Comparison of ENCODE assay signal across 16 cellular contexts in the genomic region with DNA sequence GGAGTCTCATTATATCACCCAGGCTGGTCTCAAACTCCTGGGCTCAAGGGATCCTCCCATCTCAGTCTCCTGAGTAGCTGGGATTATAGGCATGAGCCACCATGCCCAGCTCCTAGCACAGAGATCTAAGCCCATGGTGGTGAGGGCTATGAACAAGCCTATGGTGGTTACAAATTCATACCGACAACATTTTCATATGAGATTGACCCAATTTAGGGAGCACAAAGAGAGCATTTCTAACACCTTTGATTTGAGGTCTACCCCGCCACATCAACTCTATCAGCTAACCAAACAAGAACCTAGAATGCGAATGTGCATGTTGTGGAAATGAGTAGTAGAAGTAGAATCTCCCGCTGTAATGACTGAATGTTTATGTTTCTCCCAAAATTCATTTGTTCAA. TPM values are rescaled to one million over a fixed set of nuclear protein-coding genes. Genes with fewer than 3 reads are reported as not detected.
DNase-seq lines count a peak whose midpoint lies in the region; TF ChIP-seq lines count a peak whose summit lies in the region.
"Had no signal": no experiment of that assay in that cellular context is flagged by ENCODE, and none has a peak within 500 bp of the region (broad histone marks: within the 10 kb centered on the region; RNA-seq: fewer than 3 reads in every experiment).

No MANE protein-coding gene starts in this region.

- peaks cover 3 to 6% of the 10 kb centered on the region in 2 donors for H3K36me3 Mint-ChIP-seq in CD4-positive, alpha-beta memory T cell
- peaks cover 0 to 5% (median 2%) of the 10 kb centered on the region in 3 donors for H3K36me3 Mint-ChIP-seq in CD8-positive, alpha-beta memory T cell
- peaks cover 4% of the 10 kb centered on the region for H3K36me3 Mint-ChIP-seq in activated T-helper 2 cell treated with anti-CD3 and anti-CD28 coated beads, Interferon-gamma antibody, Interleukin-2, Interleukin-4, amounts not matched to agents 10 μg/mL and 5 μg/mL and 100 μg/mL, durations not matched to agents 14 hours and 24 hours and 36 hours (ENCODE audit: low read depth)
- H3K36me3 Mint-ChIP-seq in endodermal cell (ENCODE audit: low read depth), result peaks cover 5% of the 10 kb centered on the region

- H2BK120ac ChIP-seq in mesenchymal stem cell (ENCODE audit: low read depth, low read length), result no peak overlapping the region

- peaks cover 0 to 28% (median 23%) of the 10 kb centered on the region in 8 donors for H3K9me3 Mint-ChIP-seq in CD4-positive, alpha-beta memory T cell
- peaks cover 0 to 8% (median 6%) of the 10 kb centered on the region in 5 donors for H3K9me3 Mint-ChIP-seq in CD8-positive, alpha-beta memory T cell
- H3K9me3 Mint-ChIP-seq in activated T-helper 2 cell treated with anti-CD3 and anti-CD28 coated beads, Interferon-gamma antibody, Interleukin-2, Interleukin-4, amounts not matched to agents 10 μg/mL and 5 μg/mL and 100 μg/mL, durations not matched to agents 14 hours and 24 hours and 36 hours, result peaks cover 21% of the 10 kb centered on the region
- peaks cover 25% of the 10 kb centered on the region for H3K9me3 Mint-ChIP-seq in endodermal cell

- H3K4ac ChIP-seq in mesenchymal stem cell (ENCODE audit: low read depth in 1 of 2, low read length in 2 of 2), result no peak overlapping the region

- CTCF ChIA-PET in CD4-positive, alpha-beta memory T cell (lab: Charles Lee; ENCODE audit: partially characterized antibody), result no interaction called here
- CTCF ChIA-PET in CD8-positive, alpha-beta memory T cell (lab: Charles Lee), result interaction anchor here (1.0 to 3.3 kb wide), 4 partner anchors 14 to 68 kb away, joined by 3 to 13 read pairs (median 4); no protein-coding TSS in a partner anchor

- no peak overlapping the region for H3K27ac ChIP-seq in CD4-positive, alpha-beta memory T cell (ENCODE audit: low read depth, low read length)
- no peak overlapping the region for H3K27ac ChIP-seq in CD8-positive, alpha-beta memory T cell (ENCODE audit: low read depth, low read length)
- H3K27ac ChIP-seq in mesenchymal stem cell (ENCODE audit: low read length, poor library complexity, severe bottlenecking), result no peak overlapping the region
- H3K27ac ChIP-seq in endodermal cell (ENCODE audit: low read depth, low read length), result no peak overlapping the region

- peak in 4 of 5 donors; percentile 9 to 41 (median 26) for DNase-seq in CD4-positive, alpha-beta memory T cell
- peak in 1 of 5 donors; percentile 62 for DNase-seq in CD8-positive, alpha-beta memory T cell
- no peak for DNase-seq in activated T-helper 2 cell treated with anti-CD3 and anti-CD28 coated beads, Interferon-gamma antibody, Interleukin-2, Interleukin-4, amounts not matched to agents 10 μg/mL and 5 μg/mL and 100 μg/mL, durations not matched to agents 14 hours and 24 hours and 36 hours (ENCODE audit: low spot score)
- DNase-seq in mesenchymal stem cell, result no peak
- DNase-seq in activated gamma-delta T cell treated with Interleukin-2 at 50 U/mL for 16 hours, result no peak
- no peak for DNase-seq in NCI-H1417 treated with DMSO at 0.1 percent for 48 hours (lab: John Stamatoyannopoulos, UW)
- no peak for DNase-seq in endodermal cell
- DNase-seq in NCI-H226, result no peak
- DNase-seq: BE2C, GF-D8, MV-4-11, NCI-H1436, NCI-H2029 treated with DMSO at 0.1 percent for 48 hours, NCI-H69 had no signal

- H2AK5ac ChIP-seq in mesenchymal stem cell (ENCODE audit: low read length, severe bottlenecking), result peak overlapping the region; percentile 56

- no peaks in the 10 kb centered on the region for H3K36me3 ChIP-seq in CD4-positive, alpha-beta memory T cell (ENCODE audit: insufficient read depth, low read length)
- H3K36me3 ChIP-seq in CD8-positive, alpha-beta memory T cell (ENCODE audit: insufficient read depth, low read length), result no peaks in the 10 kb centered on the region
- H3K36me3 ChIP-seq in mesenchymal stem cell (ENCODE audit: control insufficient read depth in 1 of 2, insufficient read depth in 2 of 2, low read depth in 1 of 2, low read length in 2 of 2) (no peaks in the 10 kb centered on the region), endodermal cell (ENCODE audit: control insufficient read depth, insufficient read depth, low read length) (no peaks in the 10 kb centered on the region)
- H3K36me3 ChIP-seq: BE2C had no signal

- intact Hi-C loops in CD4-positive, alpha-beta memory T cell (cut with micrococcal nuclease), result no loop called here
- intact Hi-C loops in activated T-helper 2 cell treated with anti-CD3 and anti-CD28 coated beads, Interferon-gamma antibody, Interleukin-2, Interleukin-4, amounts not matched to agents 10 μg/mL and 5 μg/mL and 100 μg/mL, durations not matched to agents 14 hours and 24 hours and 36 hours (cut with micrococcal nuclease), result no loop called here

- H2AFZ ChIP-seq in mesenchymal stem cell (ENCODE audit: low read depth, low read length), result no peak overlapping the region

- peaks cover 6 to 10% of the 10 kb centered on the region in 2 donors for H3K27me3 Mint-ChIP-seq in CD4-positive, alpha-beta memory T cell
- no peaks in the 10 kb centered on the region for H3K27me3 Mint-ChIP-seq in CD8-positive, alpha-beta memory T cell
- H3K27me3 Mint-ChIP-seq in activated T-helper 2 cell treated with anti-CD3 and anti-CD28 coated beads, Interferon-gamma antibody, Interleukin-2, Interleukin-4, amounts not matched to agents 10 μg/mL and 5 μg/mL and 100 μg/mL, durations not matched to agents 14 hours and 24 hours and 36 hours (ENCODE audit: low read depth), result no peaks in the 10 kb centered on the region
- no peaks in the 10 kb centered on the region for H3K27me3 Mint-ChIP-seq in endodermal cell (ENCODE audit: insufficient read depth)

- H3K23ac ChIP-seq in mesenchymal stem cell (ENCODE audit: low read length in 2 of 2), result no peak overlapping the region

- no peaks in the 10 kb centered on the region for H3K27me3 ChIP-seq in CD4-positive, alpha-beta memory T cell (ENCODE audit: insufficient read depth, low read length)
- H3K27me3 ChIP-seq in CD8-positive, alpha-beta memory T cell (ENCODE audit: insufficient read depth, low read length, poor library complexity, severe bottlenecking), result no peaks in the 10 kb centered on the region
- no peaks in the 10 kb centered on the region for H3K27me3 ChIP-seq in mesenchymal stem cell (ENCODE audit: control insufficient read depth in 1 of 2, insufficient read depth in 1 of 2, low read length in 2 of 2)
- H3K27me3 ChIP-seq in endodermal cell (ENCODE audit: control insufficient read depth, insufficient read depth, low read length, poor library complexity, severe bottlenecking), result no peaks in the 10 kb centered on the region
- H3K27me3 ChIP-seq: BE2C had no signal

- no peaks in the 10 kb centered on the region for H3K4me1 ChIP-seq in CD4-positive, alpha-beta memory T cell (ENCODE audit: insufficient read depth, low read length)
- peaks cover 25% of the 10 kb centered on the region for H3K4me1 ChIP-seq in CD8-positive, alpha-beta memory T cell (ENCODE audit: insufficient read depth, low read length)
- H3K4me1 ChIP-seq in mesenchymal stem cell (ENCODE audit: control insufficient read depth, insufficient read depth, low read depth, low read length), result peaks cover 1% of the 10 kb centered on the region
- no peaks in the 10 kb centered on the region for H3K4me1 ChIP-seq in endodermal cell (ENCODE audit: control insufficient read depth, insufficient read depth, low read length)
- H3K4me1 ChIP-seq: BE2C had no signal

- H2BK15ac ChIP-seq in mesenchymal stem cell (ENCODE audit: low read depth, poor library complexity, severe bottlenecking), result no peak overlapping the region

- H3K79me1 ChIP-seq in mesenchymal stem cell (replicated peaks; ENCODE audit: low read length, poor library complexity, severe bottlenecking), result no peaks in the 10 kb centered on the region

- no peak overlapping the region for H4K8ac ChIP-seq in mesenchymal stem cell (ENCODE audit: low read length)

- 100% methylated on average over 1 of the region's 4 CpGs for WGBS in mesenchymal stem cell
- WGBS in endodermal cell (ENCODE audit: insufficient coverage in 1 of 2, insufficient read length in 1 of 2), 2 experiments, result 100% methylated on average over 2 of the region's 4 CpGs; no CpG with 5 or more reads in 1 of the 2 experiments

- H3K9ac ChIP-seq in mesenchymal stem cell (ENCODE audit: low read length) (no peak overlapping the region), endodermal cell (ENCODE audit: extremely low read depth, low read length, poor library complexity, severe bottlenecking) (no peak overlapping the region)

- no peak overlapping the region for H3K18ac ChIP-seq in mesenchymal stem cell (ENCODE audit: low read depth in 1 of 2, low read length in 2 of 2)

- POLR2A ChIA-PET in CD4-positive, alpha-beta memory T cell (lab: Charles Lee; ENCODE audit: partially characterized antibody), result interaction anchor here (1.8 kb wide), 1 partner anchor 14 kb away, joined by 8 read pairs; a partner anchor contains a TSS
- POLR2A ChIA-PET in CD8-positive, alpha-beta memory T cell (lab: Charles Lee), result interaction anchor here (0.7 to 1.2 kb wide), 3 partner anchors 11 to 16 kb away, joined by 3 to 6 read pairs (median 4); no protein-coding TSS in a partner anchor

- H3K4me2 ChIP-seq in mesenchymal stem cell (ENCODE audit: low read length, poor library complexity, severe bottlenecking), result no peak overlapping the region

- TF ChIP-seq CTCF in endodermal cell (conservative IDR thresholded peaks at IDR 0.05), result no peak

- H3K9me3 ChIP-seq in CD4-positive, alpha-beta memory T cell (ENCODE audit: control insufficient read depth in 1 of 2, low read length in 2 of 2), result no peaks in the 10 kb centered on the region
- peaks cover 5% of the 10 kb centered on the region for H3K9me3 ChIP-seq in CD8-positive, alpha-beta memory T cell (ENCODE audit: low read length)
- H3K9me3 ChIP-seq in mesenchymal stem cell (ENCODE audit: control insufficient read depth, low read length) (peaks cover 16% of the 10 kb centered on the region), endodermal cell (ENCODE audit: control insufficient read depth, low read length) (peaks cover 20% of the 10 kb centered on the region)
- H3K9me3 ChIP-seq: BE2C had no signal

- H3K4me3 Mint-ChIP-seq in CD4-positive, alpha-beta memory T cell, result peak overlapping the region in 2 of 8 donors; percentile 3 to 18
- H3K4me3 Mint-ChIP-seq in CD8-positive, alpha-beta memory T cell, result peak overlapping the region; percentile 2 to 70 (median 57)
- no peak overlapping the region for H3K4me3 Mint-ChIP-seq in activated T-helper 2 cell treated with anti-CD3 and anti-CD28 coated beads, Interferon-gamma antibody, Interleukin-2, Interleukin-4, amounts not matched to agents 10 μg/mL and 5 μg/mL and 100 μg/mL, durations not matched to agents 14 hours and 24 hours and 36 hours (ENCODE audit: low read depth)
- no peak overlapping the region for H3K4me3 Mint-ChIP-seq in endodermal cell

- H3K4me3 ChIP-seq in CD4-positive, alpha-beta memory T cell (ENCODE audit: low read length in 2 of 2), result no peak overlapping the region
- H3K4me3 ChIP-seq in CD8-positive, alpha-beta memory T cell (ENCODE audit: low read length), result no peak overlapping the region
- H3K4me3 ChIP-seq in mesenchymal stem cell (ENCODE audit: insufficient read depth in 1 of 2, low read depth in 1 of 2, low read length in 2 of 2) (no peak overlapping the region), endodermal cell (ENCODE audit: low read length) (no peak overlapping the region)

- H2BK12ac ChIP-seq in mesenchymal stem cell (ENCODE audit: low read length in 2 of 2), result no peak overlapping the region

- H2BK5ac ChIP-seq in mesenchymal stem cell (ENCODE audit: low read depth, low read length, poor library complexity, severe bottlenecking), result no peak overlapping the region

- peaks cover 0 to 23% (median 5%) of the 10 kb centered on the region in 4 donors for H3K4me1 Mint-ChIP-seq in CD4-positive, alpha-beta memory T cell
- H3K4me1 Mint-ChIP-seq in CD8-positive, alpha-beta memory T cell, result peaks cover 59 to 73% (median 64%) of the 10 kb centered on the region in 3 donors
- peaks cover 37% of the 10 kb centered on the region for H3K4me1 Mint-ChIP-seq in activated T-helper 2 cell treated with anti-CD3 and anti-CD28 coated beads, Interferon-gamma antibody, Interleukin-2, Interleukin-4, amounts not matched to agents 10 μg/mL and 5 μg/mL and 100 μg/mL, durations not matched to agents 14 hours and 24 hours and 36 hours (ENCODE audit: low read depth)
- no peaks in the 10 kb centered on the region for H3K4me1 Mint-ChIP-seq in endodermal cell

- H3K27ac Mint-ChIP-seq in CD4-positive, alpha-beta memory T cell, result peak overlapping the region in 2 of 7 donors; percentile 44 to 58
- peak overlapping the region; percentile 34 to 97 (median 86) for H3K27ac Mint-ChIP-seq in CD8-positive, alpha-beta memory T cell
- peak overlapping the region; percentile 10 for H3K27ac Mint-ChIP-seq in activated T-helper 2 cell treated with anti-CD3 and anti-CD28 coated beads, Interferon-gamma antibody, Interleukin-2, Interleukin-4, amounts not matched to agents 10 μg/mL and 5 μg/mL and 100 μg/mL, durations not matched to agents 14 hours and 24 hours and 36 hours
- no peak overlapping the region for H3K27ac Mint-ChIP-seq in endodermal cell

- H3K14ac ChIP-seq in mesenchymal stem cell (ENCODE audit: low read length in 2 of 2), result no peak overlapping the region

- no peak overlapping the region for H4K91ac ChIP-seq in mesenchymal stem cell (ENCODE audit: low read length)

RNA-seq across cellular contexts. Expression of a gene that starts 14.2 kb away (rescaled TPM):
- 10 to 100 TPM; 18.0 to 19.5 TPM for total RNA-seq in CD4-positive, alpha-beta memory T cell
- polyA plus RNA-seq in CD4-positive, alpha-beta memory T cell, result 10 to 100 TPM; 65.0 to 67.5 TPM
- 10 to 100 TPM; 94.8 to 95.7 TPM for total RNA-seq in CD8-positive, alpha-beta memory T cell
- polyA plus RNA-seq in CD8-positive, alpha-beta memory T cell, result 762 TPM
- 67.7 and 69.6 TPM in 2 replicates for total RNA-seq in activated T-helper 2 cell treated with anti-CD3 and anti-CD28 coated beads, Interferon-gamma antibody, Interleukin-2, Interleukin-4, amounts not matched to agents 10 μg/mL and 5 μg/mL and 100 μg/mL, durations not matched to agents 14 hours and 24 hours and 36 hours
- not detected for polyA plus RNA-seq in mesenchymal stem cell (2013, experiment 1 of 2)
- not detected for polyA plus RNA-seq in mesenchymal stem cell (2013, experiment 2 of 2)
- total RNA-seq in endodermal cell, result not detected
- not detected for polyA plus RNA-seq in endodermal cell (2013, experiment 1 of 2)
- polyA plus RNA-seq in endodermal cell (2013, experiment 2 of 2), result not detected
- total RNA-seq: HT1080 had no signal
- polyA plus RNA-seq: AG04450 had no signal

RNA-seq across cellular contexts. Expression of a gene that starts 55.5 kb away (rescaled TPM):
- not detected for total RNA-seq in CD4-positive, alpha-beta memory T cell
- not detected for polyA plus RNA-seq in CD4-positive, alpha-beta memory T cell
- total RNA-seq in CD8-positive, alpha-beta memory T cell, result not detected
- 0.06 TPM for polyA plus RNA-seq in CD8-positive, alpha-beta memory T cell
- total RNA-seq in activated T-helper 2 cell treated with anti-CD3 and anti-CD28 coated beads, Interferon-gamma antibody, Interleukin-2, Interleukin-4, amounts not matched to agents 10 μg/mL and 5 μg/mL and 100 μg/mL, durations not matched to agents 14 hours and 24 hours and 36 hours, result 0.39 and 0.46 TPM in 2 replicates
- polyA plus RNA-seq in mesenchymal stem cell (2013, experiment 1 of 2), result 1.3 TPM
- polyA plus RNA-seq in mesenchymal stem cell (2013, experiment 2 of 2), result 1.3 TPM
- under 1 TPM; 0.44 to 0.79 TPM for total RNA-seq in endodermal cell
- 0.50 TPM for polyA plus RNA-seq in endodermal cell (2013, experiment 1 of 2)
- polyA plus RNA-seq in endodermal cell (2013, experiment 2 of 2), result 0.46 TPM
- total RNA-seq: HT1080 had no signal

Comparison
In these comparisons a context has a peak if more than half of its experiments do, and no peak if none do; other contexts are left out.
1. DNase-seq: peak in CD4-positive, alpha-beta memory T cell (4 of 5); none in activated T-helper 2 cell treated with anti-CD3 and anti-CD28 coated beads, Interferon-gamma antibody, Interleukin-2, Interleukin-4, amounts not matched to agents 10 μg/mL and 5 μg/mL and 100 μg/mL, durations not matched to agents 14 hours and 24 hours and 36 hours (single experiment), mesenchymal stem cell (single experiment), activated gamma-delta T cell treated with Interleukin-2 at 50 U/mL for 16 hours (single experiment), NCI-H1417 treated with DMSO at 0.1 percent for 48 hours (single experiment), endodermal cell (single experiment) and NCI-H226 (single experiment).
2. H3K4me3 Mint-ChIP-seq: peak in CD8-positive, alpha-beta memory T cell (7 of 7); none in activated T-helper 2 cell treated with anti-CD3 and anti-CD28 coated beads, Interferon-gamma antibody, Interleukin-2, Interleukin-4, amounts not matched to agents 10 μg/mL and 5 μg/mL and 100 μg/mL, durations not matched to agents 14 hours and 24 hours and 36 hours (single experiment) and endodermal cell (single experiment).
3. RNA of a gene that starts 14.2 kb away (total RNA-seq): 94.8 to 95.7 TPM in CD8-positive, alpha-beta memory T cell, 67.7 to 69.6 TPM in activated T-helper 2 cell treated with anti-CD3 and anti-CD28 coated beads, Interferon-gamma antibody, Interleukin-2, Interleukin-4, amounts not matched to agents 10 μg/mL and 5 μg/mL and 100 μg/mL, durations not matched to agents 14 hours and 24 hours and 36 hours and 18.0 to 19.5 TPM in CD4-positive, alpha-beta memory T cell; not detected in endodermal cell; every median in the first group is over 10 times any median in the second.